ENCODE assay signal across 19 cellular contexts in genomic region chr6:159229526-159229925, GRCh38.
"Had no signal": no experiment of that assay in that cellular context is flagged by ENCODE, and none has a peak within 500 bp of the region (broad histone marks: within the 10 kb centered on the region; RNA-seq: fewer than 3 reads in every experiment).

No MANE protein-coding gene starts in this region.

- H3K27ac Mint-ChIP-seq: activated naive CD8-positive, alpha-beta T cell; naive B cell; stimulated activated naive CD8-positive, alpha-beta T cell treated with anti-CD3 and anti-CD28 coated beads, Interleukin-15, Interleukin-2, amounts not matched to agents 100 ng/mL and 50 ng/mL, for 24 hours had no signal

- H3K4me3 ChIP-seq: coronary artery, left lung, prostate gland, right atrium auricular region, tibial nerve, uterus had no signal

- H3K27me3 ChIP-seq: uterus had no signal

- H3K36me3 ChIP-seq: left lung, prostate gland, right atrium auricular region, tibial nerve, uterus had no signal

- H3K4me1 ChIP-seq: left lung, prostate gland, uterus had no signal

- H3K9me3 ChIP-seq: left lung, prostate gland, right atrium auricular region, tibial nerve, uterus had no signal

- H3K9me3 Mint-ChIP-seq: neural crest cell; stimulated activated naive CD8-positive, alpha-beta T cell treated with anti-CD3 and anti-CD28 coated beads, Interleukin-15, Interleukin-2, amounts not matched to agents 100 ng/mL and 50 ng/mL, for 24 hours had no signal

- H3K27ac ChIP-seq: coronary artery, left lung, prostate gland, right atrium auricular region, tibial nerve, uterus had no signal

- H3K36me3 Mint-ChIP-seq: activated naive CD8-positive, alpha-beta T cell; naive B cell had no signal

- H3K4me3 Mint-ChIP-seq: activated naive CD8-positive, alpha-beta T cell; neural crest cell; stimulated activated naive CD8-positive, alpha-beta T cell treated with anti-CD3 and anti-CD28 coated beads, Interleukin-15, Interleukin-2, amounts not matched to agents 100 ng/mL and 50 ng/mL, for 24 hours had no signal

- DNase-seq: activated CD4-positive, alpha-beta T cell treated with anti-CD3 and anti-CD28 coated beads, Interleukin-2, amount 50 U/mL, for 4 hours; activated gamma-delta T cell; central memory CD4-positive, alpha-beta T cell; foreskin melanocyte; head of caudate nucleus; left lung; naive B cell; small intestine; stimulated activated CD4-positive, alpha-beta T cell treated with anti-CD3 and anti-CD28 coated beads, Interleukin-15, amount 100 ng/mL, for 24 hours; stimulated activated CD4-positive, alpha-beta T cell treated with anti-CD3 and anti-CD28 coated beads, Interleukin-2, amount 100 ng/mL, for 48 hours; T-helper 2 cell; uterus had no signal
